In the genomic region with DNA sequence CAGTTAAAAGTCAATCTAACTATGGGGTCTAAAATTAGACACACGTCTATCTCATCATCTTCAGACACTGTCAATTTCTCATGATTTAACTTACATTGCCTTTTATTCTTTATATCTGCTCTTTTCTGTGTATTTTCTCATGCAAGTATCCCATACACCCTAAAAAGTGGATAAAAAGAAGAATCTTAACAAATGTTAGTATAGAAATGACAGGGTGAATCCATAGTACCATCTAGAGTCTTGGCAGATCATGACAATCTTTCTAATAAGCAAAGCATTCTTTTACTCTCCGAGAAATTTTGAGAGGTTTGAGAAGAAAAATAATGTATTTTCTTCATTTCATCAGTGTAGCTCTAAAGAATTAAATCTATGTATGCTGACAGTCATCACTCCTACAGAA, we compare ENCODE assay signal across 25 cellular contexts.
DNase-seq lines count a peak whose midpoint lies in the region; ATAC-seq, FAIRE-seq and TF ChIP-seq lines count a peak whose summit lies in the region.
"Had no signal": no experiment of that assay in that cellular context is flagged by ENCODE, and none has a peak within 500 bp of the region (broad histone marks: within the 10 kb centered on the region; RNA-seq: fewer than 3 reads in every experiment).

No MANE protein-coding gene starts in this region.

- TF ChIP-seq CTCF in astrocyte (IDR thresholded peaks at IDR 0.05; ENCODE audit: insufficient read depth, low read depth, low read length) = peak; percentile 10

- no peaks in the 10 kb centered on the region for H3K9me3 Mint-ChIP-seq in astrocyte (ENCODE audit: unreplicated experiment)
- H3K9me3 Mint-ChIP-seq in naive thymus-derived CD8-positive, alpha-beta T cell = no peaks in the 10 kb centered on the region
- H3K9me3 Mint-ChIP-seq: activated naive CD4-positive, alpha-beta T cell treated with anti-CD3 and anti-CD28 coated beads, Interleukin-2, amount 50 U/mL, for 24 hours; memory B cell; naive B cell had no signal

- H3K79me2 ChIP-seq in astrocyte (ENCODE audit: insufficient read depth, low read length) = no peaks in the 10 kb centered on the region
- H3K79me2 ChIP-seq: parathyroid adenoma had no signal

- no peaks in the 10 kb centered on the region for H3K27me3 Mint-ChIP-seq in astrocyte (ENCODE audit: low read depth, unreplicated experiment)
- H3K27me3 Mint-ChIP-seq in naive thymus-derived CD8-positive, alpha-beta T cell = peaks cover 0 to 4% (median 0%) of the 10 kb centered on the region in 5 donors
- H3K27me3 Mint-ChIP-seq: activated naive CD4-positive, alpha-beta T cell treated with anti-CD3 and anti-CD28 coated beads, Interleukin-2, amount 50 U/mL, for 24 hours; memory B cell; naive B cell had no signal

- H3K4me1 Mint-ChIP-seq in astrocyte (ENCODE audit: low read depth, unreplicated experiment) = no peaks in the 10 kb centered on the region
- H3K4me1 Mint-ChIP-seq in naive thymus-derived CD8-positive, alpha-beta T cell = no peaks in the 10 kb centered on the region
- H3K4me1 Mint-ChIP-seq: activated naive CD4-positive, alpha-beta T cell treated with anti-CD3 and anti-CD28 coated beads, Interleukin-2, amount 50 U/mL, for 24 hours; CD14-positive monocyte; GM23338; memory B cell; naive B cell had no signal

- no peaks in the 10 kb centered on the region for H3K4me1 ChIP-seq in astrocyte (ENCODE audit: insufficient read depth, low read length)
- H3K4me1 ChIP-seq: parathyroid adenoma had no signal

- no peak for ATAC-seq in HG02759 (IDR thresholded peaks at IDR 0.05; ENCODE audit: unreplicated experiment)
- no peak for ATAC-seq in naive thymus-derived CD8-positive, alpha-beta T cell

- H3K9me3 ChIP-seq in astrocyte (ENCODE audit: insufficient read depth, low read depth, low read length) = no peaks in the 10 kb centered on the region
- H3K9me3 ChIP-seq: gastroesophageal sphincter, sigmoid colon, suprapubic skin had no signal

- H3K27me3 ChIP-seq in astrocyte (ENCODE audit: insufficient read depth, low read length) = no peaks in the 10 kb centered on the region
- H3K27me3 ChIP-seq: gastroesophageal sphincter, sigmoid colon, suprapubic skin had no signal

- no peak overlapping the region for H3K27ac Mint-ChIP-seq in astrocyte (ENCODE audit: unreplicated experiment)
- no peak overlapping the region for H3K27ac Mint-ChIP-seq in naive thymus-derived CD8-positive, alpha-beta T cell
- H3K27ac Mint-ChIP-seq: activated naive CD4-positive, alpha-beta T cell treated with anti-CD3 and anti-CD28 coated beads, Interleukin-2, amount 50 U/mL, for 24 hours; CD14-positive monocyte; GM23338; memory B cell; naive B cell had no signal

- POLR2A ChIA-PET in naive thymus-derived CD8-positive, alpha-beta T cell (lab: Charles Lee) = no interaction called here

- no peaks in the 10 kb centered on the region for H3K36me3 ChIP-seq in astrocyte (ENCODE audit: insufficient read depth, low read length)
- H3K36me3 ChIP-seq: gastroesophageal sphincter, sigmoid colon, suprapubic skin had no signal

- H3K27ac ChIP-seq in astrocyte (ENCODE audit: low read depth, low read length) (no peak overlapping the region), temporal lobe (ENCODE audit: low read depth, low read length) (peak overlapping the region; percentile 10)
- H3K27ac ChIP-seq: gastroesophageal sphincter, parathyroid adenoma, PC-9, sigmoid colon, suprapubic skin had no signal

- no peak overlapping the region for H2AFZ ChIP-seq in astrocyte (ENCODE audit: low read depth, low read length)
- H2AFZ ChIP-seq: GM23338, parathyroid adenoma, PC-9 had no signal

- no peaks in the 10 kb centered on the region for H3K36me3 Mint-ChIP-seq in astrocyte (ENCODE audit: low read depth, unreplicated experiment)
- no peaks in the 10 kb centered on the region for H3K36me3 Mint-ChIP-seq in naive thymus-derived CD8-positive, alpha-beta T cell
- H3K36me3 Mint-ChIP-seq: activated naive CD4-positive, alpha-beta T cell treated with anti-CD3 and anti-CD28 coated beads, Interleukin-2, amount 50 U/mL, for 24 hours; CD14-positive monocyte; memory B cell; naive B cell had no signal

- no peak overlapping the region for H3K9ac ChIP-seq in astrocyte (ENCODE audit: low read length)
- H3K9ac ChIP-seq: parathyroid adenoma had no signal

- DNase-seq in SKM-1 treated with dmso at 0.1 percent for 144 hours (lab: John Stamatoyannopoulos, UW; ENCODE audit: unreplicated experiment) (peak; percentile 11), SKM-1 (lab: John Stamatoyannopoulos, UW; ENCODE audit: unreplicated experiment) (no peak), astrocyte (ENCODE audit: low read depth) (no peak), midbrain (lab: John Stamatoyannopoulos, UW) (peak; percentile 22), NCI-H226 (no peak)
- no peak for DNase-seq in naive thymus-derived CD8-positive, alpha-beta T cell
- DNase-seq: activated CD4-positive, alpha-beta T cell treated with anti-CD3 and anti-CD28 coated beads for 48 hours; aorta; effector CD8-positive, alpha-beta T cell; erythroblast; Karpas-422; naive B cell; NCI-H1436 treated with DMSO at 0.1 percent for 48 hours; PC-9; sigmoid colon; T-helper 2 cell had no signal

- no peak overlapping the region for H3K4me3 ChIP-seq in astrocyte (ENCODE audit: insufficient read depth, low read depth, low read length)
- H3K4me3 ChIP-seq: gastroesophageal sphincter, GM23338, PC-9, sigmoid colon, suprapubic skin had no signal

- FAIRE-seq in astrocyte (lab: Jason Lieb, UNC) = no peak

- H4K20me1 ChIP-seq in astrocyte (ENCODE audit: insufficient read depth, low read length) = no peaks in the 10 kb centered on the region

- no peak overlapping the region for H3K4me3 Mint-ChIP-seq in astrocyte (ENCODE audit: unreplicated experiment)
- no peak overlapping the region for H3K4me3 Mint-ChIP-seq in naive thymus-derived CD8-positive, alpha-beta T cell
- H3K4me3 Mint-ChIP-seq: activated naive CD4-positive, alpha-beta T cell treated with anti-CD3 and anti-CD28 coated beads, Interleukin-2, amount 50 U/mL, for 24 hours; CD14-positive monocyte; GM23338; memory B cell; naive B cell had no signal

- H3K4me2 ChIP-seq in astrocyte (ENCODE audit: low read length) = no peak overlapping the region
- H3K4me2 ChIP-seq: GM23338, PC-9 had no signal

Comparison
In these comparisons a context has a peak if more than half of its experiments do, and no peak if none do; other contexts are left out.
1. DNase-seq: peak in SKM-1 treated with dmso at 0.1 percent for 144 hours (single experiment) and midbrain (single experiment); none in SKM-1 (single experiment), astrocyte (single experiment), NCI-H226 (single experiment) and naive thymus-derived CD8-positive, alpha-beta T cell (0 of 10).